Comparison of ENCODE assay signal across 28 cellular contexts in the genomic region with DNA sequence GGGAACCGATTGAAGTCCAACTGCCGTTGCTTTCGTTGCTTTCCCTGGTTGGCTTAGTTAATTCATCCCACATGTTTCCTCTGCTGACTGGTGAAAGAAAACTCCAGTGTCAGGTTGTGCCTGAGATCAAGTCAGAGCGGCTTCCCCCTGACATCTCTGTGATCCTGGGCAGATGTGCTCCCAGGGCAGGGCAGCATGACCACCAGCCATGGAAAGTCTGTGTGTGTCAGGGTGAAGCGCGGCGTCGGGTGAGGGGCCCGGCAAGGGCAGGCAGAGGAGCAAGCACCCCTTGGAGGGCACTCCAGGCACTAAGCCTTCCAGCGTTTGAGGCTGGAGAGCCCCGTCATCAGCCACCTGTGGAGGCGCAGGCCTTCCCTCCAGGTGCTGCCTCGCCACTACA. TPM values are rescaled to one million over a fixed set of nuclear protein-coding genes. Genes with fewer than 3 reads are reported as not detected.
DNase-seq lines count a peak whose midpoint lies in the region; ATAC-seq and TF ChIP-seq lines count a peak whose summit lies in the region.
"Had no signal": no experiment of that assay in that cellular context is flagged by ENCODE, and none has a peak within 500 bp of the region (broad histone marks: within the 10 kb centered on the region; RNA-seq: fewer than 3 reads in every experiment).

No MANE protein-coding gene starts in this region.

- no peak overlapping the region for H3K23ac ChIP-seq in mesenchymal stem cell (ENCODE audit: low read length in 2 of 2)

- H3K36me3 Mint-ChIP-seq in WTC11: no peaks in the 10 kb centered on the region
- no peaks in the 10 kb centered on the region for H3K36me3 Mint-ChIP-seq in stimulated activated memory B cell treated with anti-CD40 and anti-IgM and Interleukin-4, amounts not matched to agents 10 μg/mL and 1 μg/mL and 100 μg/mL, for 72 hours
- H3K36me3 Mint-ChIP-seq: brain had no signal

- no peaks in the 10 kb centered on the region for H3K9me3 Mint-ChIP-seq in WTC11
- no peaks in the 10 kb centered on the region for H3K9me3 Mint-ChIP-seq in stimulated activated memory B cell treated with anti-CD40 and anti-IgM and Interleukin-4, amounts not matched to agents 10 μg/mL and 1 μg/mL and 100 μg/mL, for 72 hours
- H3K9me3 Mint-ChIP-seq: activated naive CD8-positive, alpha-beta T cell treated with anti-CD3 and anti-CD28 coated beads, Interleukin-2, amount 50 U/mL, for 24 hours; brain had no signal

- H3K9ac ChIP-seq in mesenchymal stem cell (ENCODE audit: low read length): peak overlapping the region; percentile 26
- H3K9ac ChIP-seq: BLaER1 treated with 17β-estradiol and CSF1 and Interleukin-3, amounts not matched to agents 10 nM and 100 nM had no signal

- no peaks in the 10 kb centered on the region for H3K79me1 ChIP-seq in mesenchymal stem cell (replicated peaks; ENCODE audit: low read length, poor library complexity, severe bottlenecking)

- intact Hi-C loops in Right ventricle myocardium inferior (cut with DNase I): no loop called here
- intact Hi-C loops in left ventricle myocardium superior (cut with micrococcal nuclease): no loop called here
- intact Hi-C loops in aorta (cut with DNase I): no loop called here
- intact Hi-C loops in A673 (cut with micrococcal nuclease; ENCODE audit: unreplicated experiment): no loop called here

- H3K9me3 ChIP-seq in mesenchymal stem cell (ENCODE audit: control insufficient read depth, low read length) (no peaks in the 10 kb centered on the region), aorta (ENCODE audit: control insufficient read depth, low read length) (peaks cover 1% of the 10 kb centered on the region), A673 (ENCODE audit: low read depth, low read length, poor library complexity, severe bottlenecking) (no peaks in the 10 kb centered on the region)
- H3K9me3 ChIP-seq: BLaER1 treated with 17β-estradiol and CSF1 and Interleukin-3, amounts not matched to agents 10 nM and 100 nM; neutrophil; upper lobe of left lung had no signal

- CTCF ChIA-PET in WTC11 (lab: Charles Lee): interaction anchor here (1.6 kb wide), 1 partner anchor 9 kb away, joined by 5 read pairs; no protein-coding TSS in a partner anchor
- CTCF ChIA-PET in A673 (lab: Charles Lee): no interaction called here

- no peak overlapping the region for H3K27ac Mint-ChIP-seq in WTC11
- no peak overlapping the region for H3K27ac Mint-ChIP-seq in stimulated activated memory B cell treated with anti-CD40 and anti-IgM and Interleukin-4, amounts not matched to agents 10 μg/mL and 1 μg/mL and 100 μg/mL, for 72 hours
- H3K27ac Mint-ChIP-seq: activated naive CD8-positive, alpha-beta T cell treated with anti-CD3 and anti-CD28 coated beads, Interleukin-2, amount 50 U/mL, for 24 hours had no signal

- H3K18ac ChIP-seq in mesenchymal stem cell (ENCODE audit: low read depth in 1 of 2, low read length in 2 of 2): no peak overlapping the region

- no peak overlapping the region for H2BK15ac ChIP-seq in mesenchymal stem cell (ENCODE audit: low read depth, poor library complexity, severe bottlenecking)

- TF ChIP-seq CTCF in WTC11 (IDR thresholded peaks at IDR 0.05) (no peak), A673 (conservative IDR thresholded peaks at IDR 0.05; ENCODE audit: low read depth, low read length) (no peak)

- no TSS peak for BruUV-seq in A673 (replicated peaks; lab: Mats Ljungman, UMichigan)

- DNase-seq in Right ventricle myocardium inferior (ENCODE audit: missing footprints) (peak; percentile 53), left ventricle myocardium superior (no peak), WTC11 (ENCODE audit: low spot score) (no peak), mesenchymal stem cell (no peak), aorta (peak in 1 of 2 donors; percentile 37), A673 (ENCODE audit: low spot score) (no peak), NCI-H1417 (lab: John Stamatoyannopoulos, UW) (no peak)
- DNase-seq: activated gamma-delta T cell; activated naive CD8-positive, alpha-beta T cell treated with anti-CD3 and anti-CD28 coated beads, Interleukin-2, amount 50 U/mL, for 24 hours; COR-L47; DMS79; effector CD8-positive, alpha-beta T cell; NCI-H1092 treated with DMSO at 0.1 percent for 48 hours; NCI-H1930; NCI-H226; NCI-H774; SHP77; stimulated activated CD8-positive, alpha-beta memory T cell treated with anti-CD3 and anti-CD28 coated beads, Interleukin-4, amount 100 ng/mL, for 48 hours had no signal

- H3K4me3 Mint-ChIP-seq in WTC11: no peak overlapping the region
- H3K4me3 Mint-ChIP-seq in stimulated activated memory B cell treated with anti-CD40 and anti-IgM and Interleukin-4, amounts not matched to agents 10 μg/mL and 1 μg/mL and 100 μg/mL, for 72 hours: no peak overlapping the region
- H3K4me3 Mint-ChIP-seq: activated naive CD8-positive, alpha-beta T cell treated with anti-CD3 and anti-CD28 coated beads, Interleukin-2, amount 50 U/mL, for 24 hours; brain had no signal

- no peak overlapping the region for H3K14ac ChIP-seq in mesenchymal stem cell (ENCODE audit: low read length in 2 of 2)

- no peak overlapping the region for H3K27ac ChIP-seq in mesenchymal stem cell (ENCODE audit: low read length, poor library complexity, severe bottlenecking)
- no peak overlapping the region for H3K27ac ChIP-seq in aorta (ENCODE audit: low read depth in 1 of 2, low read length in 2 of 2)
- no peak overlapping the region for H3K27ac ChIP-seq in A673 (ENCODE audit: low read depth, low read length, poor library complexity, severe bottlenecking)
- H3K27ac ChIP-seq: HL-60, neutrophil, upper lobe of left lung had no signal

- ATAC-seq in Right ventricle myocardium inferior (no peak), left ventricle myocardium superior (no peak), WTC11 (peak; percentile 53), aorta (ENCODE audit: low FRiP score) (peak; percentile 42)
- ATAC-seq in stimulated activated memory B cell treated with anti-CD40 and anti-IgM and Interleukin-4, amounts not matched to agents 10 μg/mL and 1 μg/mL and 100 μg/mL, for 72 hours: no peak
- ATAC-seq: activated naive CD8-positive, alpha-beta T cell treated with anti-CD3 and anti-CD28 coated beads, Interleukin-2, amount 50 U/mL, for 24 hours; GM12878 had no signal

- H3K27me3 Mint-ChIP-seq in WTC11 (ENCODE audit: low read depth): no peaks in the 10 kb centered on the region
- peaks cover 40% of the 10 kb centered on the region for H3K27me3 Mint-ChIP-seq in stimulated activated memory B cell treated with anti-CD40 and anti-IgM and Interleukin-4, amounts not matched to agents 10 μg/mL and 1 μg/mL and 100 μg/mL, for 72 hours

- WGBS in mesenchymal stem cell: 87% methylated on average over 13 of the region's 13 CpGs
- 42 to 44% methylated on average over 13 of the region's 13 CpGs for WGBS in aorta, 2 donors

- H4K91ac ChIP-seq in mesenchymal stem cell (ENCODE audit: low read length): no peak overlapping the region

- H3K36me3 ChIP-seq in mesenchymal stem cell (ENCODE audit: control insufficient read depth in 1 of 2, insufficient read depth in 2 of 2, low read depth in 1 of 2, low read length in 2 of 2): no peaks in the 10 kb centered on the region
- H3K36me3 ChIP-seq in aorta (ENCODE audit: control insufficient read depth in 1 of 2, insufficient read depth in 2 of 2, low read length in 1 of 2): no peaks in the 10 kb centered on the region
- no peaks in the 10 kb centered on the region for H3K36me3 ChIP-seq in A673 (ENCODE audit: insufficient read depth, low read length, poor library complexity, severe bottlenecking)
- H3K36me3 ChIP-seq: BLaER1 treated with 17β-estradiol and CSF1 and Interleukin-3, amounts not matched to agents 10 nM and 100 nM; neutrophil; upper lobe of left lung had no signal

- no peak overlapping the region for H3K4ac ChIP-seq in mesenchymal stem cell (ENCODE audit: low read depth in 1 of 2, low read length in 2 of 2)

- POLR2A ChIA-PET in WTC11 (lab: Charles Lee): no interaction called here
- POLR2A ChIA-PET in A673 (lab: Charles Lee; ENCODE audit: low non-redundant PET): no interaction called here

- H2AFZ ChIP-seq in mesenchymal stem cell (ENCODE audit: low read depth, low read length): no peak overlapping the region

- peaks cover 15% of the 10 kb centered on the region for H3K4me1 ChIP-seq in mesenchymal stem cell (ENCODE audit: control insufficient read depth, insufficient read depth, low read depth, low read length)
- H3K4me1 ChIP-seq in aorta (ENCODE audit: control insufficient read depth in 1 of 2, insufficient read depth in 2 of 2, low read length in 2 of 2): no peaks in the 10 kb centered on the region
- H3K4me1 ChIP-seq in A673 (ENCODE audit: insufficient read depth, low read length, poor library complexity, severe bottlenecking): no peaks in the 10 kb centered on the region
- H3K4me1 ChIP-seq: upper lobe of left lung had no signal

- no peak overlapping the region for H4K8ac ChIP-seq in mesenchymal stem cell (ENCODE audit: low read length)

- H2AK5ac ChIP-seq in mesenchymal stem cell (ENCODE audit: low read length, severe bottlenecking): peak overlapping the region; percentile 46

- H3K4me2 ChIP-seq in mesenchymal stem cell (ENCODE audit: low read length, poor library complexity, severe bottlenecking): no peak overlapping the region

- H3K4me3 ChIP-seq in mesenchymal stem cell (ENCODE audit: insufficient read depth in 1 of 2, low read depth in 1 of 2, low read length in 2 of 2) (peak overlapping the region in 1 of 2 experiments; percentile 43), aorta (ENCODE audit: low read length in 2 of 2) (no peak overlapping the region), A673 (ENCODE audit: low read depth, low read length, poor library complexity, severe bottlenecking) (no peak overlapping the region)
- H3K4me3 ChIP-seq: BLaER1 treated with 17β-estradiol and CSF1 and Interleukin-3, amounts not matched to agents 10 nM and 100 nM; GM12878; lung; upper lobe of left lung had no signal

- H2BK5ac ChIP-seq in mesenchymal stem cell (ENCODE audit: low read depth, low read length, poor library complexity, severe bottlenecking): no peak overlapping the region

- H3K4me1 Mint-ChIP-seq in WTC11: peaks cover 5% of the 10 kb centered on the region; the same call in 1 of the 2 replicates
- H3K4me1 Mint-ChIP-seq in stimulated activated memory B cell treated with anti-CD40 and anti-IgM and Interleukin-4, amounts not matched to agents 10 μg/mL and 1 μg/mL and 100 μg/mL, for 72 hours: no peaks in the 10 kb centered on the region
- H3K4me1 Mint-ChIP-seq: activated naive CD8-positive, alpha-beta T cell treated with anti-CD3 and anti-CD28 coated beads, Interleukin-2, amount 50 U/mL, for 24 hours had no signal

- no peaks in the 10 kb centered on the region for H3K27me3 ChIP-seq in mesenchymal stem cell (ENCODE audit: control insufficient read depth in 1 of 2, insufficient read depth in 1 of 2, low read length in 2 of 2)
- H3K27me3 ChIP-seq in aorta (ENCODE audit: control insufficient read depth in 1 of 2, insufficient read depth in 2 of 2, low read length in 1 of 2): no peaks in the 10 kb centered on the region
- H3K27me3 ChIP-seq in A673 (replicated peaks; ENCODE audit: insufficient read depth, low read depth, low read length, poor library complexity): peaks cover 4% of the 10 kb centered on the region
- H3K27me3 ChIP-seq: BLaER1 treated with 17β-estradiol and CSF1 and Interleukin-3, amounts not matched to agents 10 nM and 100 nM; neutrophil; upper lobe of left lung had no signal

- H2BK120ac ChIP-seq in mesenchymal stem cell (ENCODE audit: low read depth, low read length): no peak overlapping the region

- H2BK12ac ChIP-seq in mesenchymal stem cell (ENCODE audit: low read length in 2 of 2): peak overlapping the region in 1 of 2 experiments; percentile 48

RNA-seq across cellular contexts. Expression of a gene that starts 54.5 kb away (rescaled TPM):
- total RNA-seq in Right ventricle myocardium inferior (10.9 TPM), left ventricle myocardium superior (6.4 TPM), WTC11 (2021) (0.05 TPM in 1 of 3 replicates, not detected in the others), aorta (100 to 1,000 TPM; 103 to 193 TPM), A673 (2021) (16.4 and 18.0 TPM in 2 replicates)
- polyA plus RNA-seq in mesenchymal stem cell (2013, experiment 1 of 2): not detected
- polyA plus RNA-seq in mesenchymal stem cell (2013, experiment 2 of 2): not detected
- polyA plus RNA-seq in aorta: 1 to 10 TPM; 1.3 to 3.5 TPM
- total RNA-seq: OCI-LY7 had no signal
- polyA plus RNA-seq: keratinocyte had no signal

Comparison
In these comparisons a context has a peak if more than half of its experiments do, and no peak if none do; other contexts are left out.
1. ATAC-seq: peak in WTC11 (single experiment) and aorta (single experiment); none in Right ventricle myocardium inferior (single experiment), left ventricle myocardium superior (single experiment) and stimulated activated memory B cell treated with anti-CD40 and anti-IgM and Interleukin-4, amounts not matched to agents 10 μg/mL and 1 μg/mL and 100 μg/mL, for 72 hours (single experiment).